In the genomic region with DNA sequence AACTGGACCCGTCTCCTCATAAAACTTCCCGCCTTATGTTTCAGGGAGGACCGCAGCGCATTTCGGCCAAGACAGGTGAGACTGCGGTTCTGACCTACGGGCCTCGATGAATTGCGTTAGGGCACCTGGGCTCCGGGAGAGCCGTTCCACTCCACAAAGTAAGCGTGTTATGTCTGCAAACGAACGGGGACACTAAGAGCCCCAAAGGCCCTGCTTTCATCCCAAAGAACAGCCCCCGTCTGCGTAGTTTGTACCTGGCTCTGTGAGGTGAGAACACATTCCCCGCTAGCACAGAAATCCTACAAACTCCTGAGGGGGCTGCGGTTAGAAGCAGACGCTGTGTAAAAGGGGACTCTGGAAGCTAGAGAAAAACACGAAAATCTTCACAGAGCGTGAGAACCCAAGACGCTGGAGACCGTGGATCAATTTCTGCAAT, we compare ENCODE assay signal across 2 cellular contexts.
A peak's percentile ranks its signal among the peaks of the same experiment; 100 is the strongest.
TF ChIP-seq lines count a peak whose summit lies in the region.

No MANE protein-coding gene starts in this region.

TF ChIP-seq in Ishikawa, 13 proteins besides CTCF, POLR2A, EP300 and RAD21 (continued from another document):
- TF ChIP-seq, protein P1, sequence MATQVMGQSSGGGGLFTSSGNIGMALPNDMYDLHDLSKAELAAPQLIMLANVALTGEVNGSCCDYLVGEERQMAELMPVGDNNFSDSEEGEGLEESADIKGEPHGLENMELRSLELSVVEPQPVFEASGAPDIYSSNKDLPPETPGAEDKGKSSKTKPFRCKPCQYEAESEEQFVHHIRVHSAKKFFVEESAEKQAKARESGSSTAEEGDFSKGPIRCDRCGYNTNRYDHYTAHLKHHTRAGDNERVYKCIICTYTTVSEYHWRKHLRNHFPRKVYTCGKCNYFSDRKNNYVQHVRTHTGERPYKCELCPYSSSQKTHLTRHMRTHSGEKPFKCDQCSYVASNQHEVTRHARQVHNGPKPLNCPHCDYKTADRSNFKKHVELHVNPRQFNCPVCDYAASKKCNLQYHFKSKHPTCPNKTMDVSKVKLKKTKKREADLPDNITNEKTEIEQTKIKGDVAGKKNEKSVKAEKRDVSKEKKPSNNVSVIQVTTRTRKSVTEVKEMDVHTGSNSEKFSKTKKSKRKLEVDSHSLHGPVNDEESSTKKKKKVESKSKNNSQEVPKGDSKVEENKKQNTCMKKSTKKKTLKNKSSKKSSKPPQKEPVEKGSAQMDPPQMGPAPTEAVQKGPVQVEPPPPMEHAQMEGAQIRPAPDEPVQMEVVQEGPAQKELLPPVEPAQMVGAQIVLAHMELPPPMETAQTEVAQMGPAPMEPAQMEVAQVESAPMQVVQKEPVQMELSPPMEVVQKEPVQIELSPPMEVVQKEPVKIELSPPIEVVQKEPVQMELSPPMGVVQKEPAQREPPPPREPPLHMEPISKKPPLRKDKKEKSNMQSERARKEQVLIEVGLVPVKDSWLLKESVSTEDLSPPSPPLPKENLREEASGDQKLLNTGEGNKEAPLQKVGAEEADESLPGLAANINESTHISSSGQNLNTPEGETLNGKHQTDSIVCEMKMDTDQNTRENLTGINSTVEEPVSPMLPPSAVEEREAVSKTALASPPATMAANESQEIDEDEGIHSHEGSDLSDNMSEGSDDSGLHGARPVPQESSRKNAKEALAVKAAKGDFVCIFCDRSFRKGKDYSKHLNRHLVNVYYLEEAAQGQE (IDR thresholded peaks at IDR 0.05; ENCODE audit: low read depth): no peak
- TF ChIP-seq USF1 (IDR thresholded peaks at IDR 0.05) (no peak), ZBTB7A (IDR thresholded peaks at IDR 0.05; ENCODE audit: low read depth) (0 out of 2 replicates have a peak, but pooled peaks have one; percentile 7), FOXM1 (IDR thresholded peaks at IDR 0.05; ENCODE audit: borderline replicate concordance, low read depth) (no peak), TCF12 (IDR thresholded peaks at IDR 0.05; ENCODE audit: low read depth) (no peak)

TF ChIP-seq in K562, 482 proteins besides CTCF, POLR2A, EP300 and RAD21 (continued from another document and continues in another):
- TF ChIP-seq CEBPB (tag; IDR thresholded peaks at IDR 0.05) (no peak), GTF2A2 (tag; IDR thresholded peaks at IDR 0.05) (no peak), ARID1B (IDR thresholded peaks at IDR 0.05) (no peak), MBD2 (IDR thresholded peaks at IDR 0.05; ENCODE audit: borderline replicate concordance, low read depth) (no peak), ESRRA (IDR thresholded peaks at IDR 0.05; ENCODE audit: borderline replicate concordance, low read depth) (no peak), ZNF444 (CRISPR knock-in tag; IDR thresholded peaks at IDR 0.05) (no peak), YBX1 (IDR thresholded peaks at IDR 0.05) (no peak), ZKSCAN8 (CRISPR knock-in tag; IDR thresholded peaks at IDR 0.05) (no peak), THRB (CRISPR knock-in tag; conservative IDR thresholded peaks at IDR 0.05) (no peak), POLR3G (IDR thresholded peaks at IDR 0.05; ENCODE audit: extremely low read depth, insufficient read length, insufficient replicate concordance) (no peak), MCM7 (IDR thresholded peaks at IDR 0.05) (no peak), ZNF764 (CRISPR knock-in tag; IDR thresholded peaks at IDR 0.05; ENCODE audit: low read depth) (no peak), GTF2B (IDR thresholded peaks at IDR 0.05; ENCODE audit: extremely low read depth, insufficient read length) (no peak), CBFA2T3 (IDR thresholded peaks at IDR 0.05) (no peak), CHD2 (IDR thresholded peaks at IDR 0.05; ENCODE audit: low read depth, low read length) (no peak), PREB (CRISPR knock-in tag; IDR thresholded peaks at IDR 0.05) (no peak; the same call in 1 of the 2 replicates), CCAR2 (IDR thresholded peaks at IDR 0.05; ENCODE audit: low read depth, low read length) (no peak), ZNF717 (CRISPR knock-in tag; IDR thresholded peaks at IDR 0.05) (no peak), TOE1 (IDR thresholded peaks at IDR 0.05; ENCODE audit: borderline replicate concordance) (no peak), TOE1 (CRISPR knock-in tag; IDR thresholded peaks at IDR 0.05; ENCODE audit: borderline replicate concordance, low read depth) (no peak), NFE2L1 (tag; IDR thresholded peaks at IDR 0.05; ENCODE audit: borderline replicate concordance, low read depth) (no peak), SMARCC2 (IDR thresholded peaks at IDR 0.05; ENCODE audit: low read depth) (no peak), MNT (conservative IDR thresholded peaks at IDR 0.05) (no peak), ZNF24 (IDR thresholded peaks at IDR 0.05) (no peak), BCLAF1 (IDR thresholded peaks at IDR 0.05; ENCODE audit: borderline replicate concordance in 1 of 2, control insufficient read depth in 1 of 2, low read depth in 2 of 2, low read length in 1 of 2) (no peak), ZNF589 (CRISPR knock-in tag; IDR thresholded peaks at IDR 0.05; ENCODE audit: low read depth) (no peak), NCOA6 (IDR thresholded peaks at IDR 0.05) (no peak), HLTF (IDR thresholded peaks at IDR 0.05) (no peak), NRF1 (conservative IDR thresholded peaks at IDR 0.05 in 1 of 2, IDR thresholded peaks at IDR 0.05 in 1 of 2) (no peak), ZNF184 (CRISPR knock-in tag; IDR thresholded peaks at IDR 0.05) (no peak), WHSC1 (IDR thresholded peaks at IDR 0.05; ENCODE audit: low read length) (no peak), MTA1 (IDR thresholded peaks at IDR 0.05; ENCODE audit: borderline replicate concordance) (no peak), SREBF1 (IDR thresholded peaks at IDR 0.05; ENCODE audit: borderline replicate concordance, low read depth, low read length) (no peak), ZNF79 (CRISPR knock-in tag; IDR thresholded peaks at IDR 0.05; ENCODE audit: low read depth) (no peak)
- TF ChIP-seq, protein P2, sequence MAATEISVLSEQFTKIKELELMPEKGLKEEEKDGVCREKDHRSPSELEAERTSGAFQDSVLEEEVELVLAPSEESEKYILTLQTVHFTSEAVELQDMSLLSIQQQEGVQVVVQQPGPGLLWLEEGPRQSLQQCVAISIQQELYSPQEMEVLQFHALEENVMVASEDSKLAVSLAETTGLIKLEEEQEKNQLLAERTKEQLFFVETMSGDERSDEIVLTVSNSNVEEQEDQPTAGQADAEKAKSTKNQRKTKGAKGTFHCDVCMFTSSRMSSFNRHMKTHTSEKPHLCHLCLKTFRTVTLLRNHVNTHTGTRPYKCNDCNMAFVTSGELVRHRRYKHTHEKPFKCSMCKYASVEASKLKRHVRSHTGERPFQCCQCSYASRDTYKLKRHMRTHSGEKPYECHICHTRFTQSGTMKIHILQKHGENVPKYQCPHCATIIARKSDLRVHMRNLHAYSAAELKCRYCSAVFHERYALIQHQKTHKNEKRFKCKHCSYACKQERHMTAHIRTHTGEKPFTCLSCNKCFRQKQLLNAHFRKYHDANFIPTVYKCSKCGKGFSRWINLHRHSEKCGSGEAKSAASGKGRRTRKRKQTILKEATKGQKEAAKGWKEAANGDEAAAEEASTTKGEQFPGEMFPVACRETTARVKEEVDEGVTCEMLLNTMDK (IDR thresholded peaks at IDR 0.05; ENCODE audit: borderline replicate concordance, insufficient read depth, low read depth, low read length, poor library complexity, severe bottlenecking): no peak
- TF ChIP-seq, protein P3, sequence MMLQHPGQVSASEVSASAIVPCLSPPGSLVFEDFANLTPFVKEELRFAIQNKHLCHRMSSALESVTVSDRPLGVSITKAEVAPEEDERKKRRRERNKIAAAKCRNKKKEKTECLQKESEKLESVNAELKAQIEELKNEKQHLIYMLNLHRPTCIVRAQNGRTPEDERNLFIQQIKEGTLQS (IDR thresholded peaks at IDR 0.05): no peak
- TF ChIP-seq, protein P3 (CRISPR knock-in tag; conservative IDR thresholded peaks at IDR 0.05): 0 out of 2 replicates have a peak, but pooled peaks have one; percentile 18
- TF ChIP-seq, protein P4, sequence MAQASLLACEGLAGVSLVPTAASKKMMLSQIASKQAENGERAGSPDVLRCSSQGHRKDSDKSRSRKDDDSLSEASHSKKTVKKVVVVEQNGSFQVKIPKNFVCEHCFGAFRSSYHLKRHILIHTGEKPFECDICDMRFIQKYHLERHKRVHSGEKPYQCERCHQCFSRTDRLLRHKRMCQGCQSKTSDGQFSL (CRISPR knock-in tag; IDR thresholded peaks at IDR 0.05): no peak
- TF ChIP-seq, protein P4 (tag; IDR thresholded peaks at IDR 0.05): no peak
